Comparison of ENCODE assay signal across 7 cellular contexts in genomic region chr17:48541036-48541573, GRCh38. TPM values are rescaled to one million over a fixed set of nuclear protein-coding genes. Genes with fewer than 3 reads are reported as not detected.
DNase-seq lines count a peak whose midpoint lies in the region; ATAC-seq and TF ChIP-seq lines count a peak whose summit lies in the region.
"Had no signal": no experiment of that assay in that cellular context is flagged by ENCODE, and none has a peak within 500 bp of the region (broad histone marks: within the 10 kb centered on the region; RNA-seq: fewer than 3 reads in every experiment).

No MANE protein-coding gene starts in this region.

- no peaks in the 10 kb centered on the region for H3K9me3 ChIP-seq in GM23248 (ENCODE audit: low read depth)

- WGBS in GM23248 (ENCODE audit: low coverage in 1 of 2, low lambda C conversion rate in 2 of 2, missing lambda C conversion rate in 2 of 2), 2 experiments = 33 to 39% methylated on average over 11 to 12 of the region's 12 CpGs

- peak overlapping the region; percentile 95 for H3K4me3 ChIP-seq in GM23248

- H3F3A ChIP-seq in GM23248 (ENCODE audit: insufficient read depth) = peaks cover 37% of the 10 kb centered on the region

- peaks cover 99% of the 10 kb centered on the region for H3K27me3 Mint-ChIP-seq in brain
- H3K27me3 Mint-ChIP-seq in natural killer cell (ENCODE audit: low read depth in 2 of 2) = peaks cover 0 to 26% of the 10 kb centered on the region in 2 donors

- H3K9me3 Mint-ChIP-seq in brain (peaks cover 0 to 8% (median 0%) of the 10 kb centered on the region in 5 experiments), natural killer cell (no peaks in the 10 kb centered on the region)

- H4K20me1 ChIP-seq in GM23248 (ENCODE audit: insufficient read depth) = no peaks in the 10 kb centered on the region

- peaks cover 36% of the 10 kb centered on the region for H3K4me1 ChIP-seq in GM23248 (ENCODE audit: insufficient read depth)

- no peak for TF ChIP-seq CTCF in brain (conservative IDR thresholded peaks at IDR 0.05)
- TF ChIP-seq CTCF in natural killer cell (IDR thresholded peaks at IDR 0.05) = no peak

- H3K27ac Mint-ChIP-seq in brain (peak overlapping the region in 4 of 5 experiments; percentile 68 to 99 (median 98)), natural killer cell (peak overlapping the region; percentile 94 to 99)

- peak overlapping the region; percentile 96 for H3K27ac ChIP-seq in GM23248

- intact Hi-C loops in natural killer cell (cut with micrococcal nuclease) = no loop called here

- H3K79me2 ChIP-seq in GM23248 (ENCODE audit: insufficient read depth) = peaks cover 68% of the 10 kb centered on the region

- H3K9me2 ChIP-seq in GM23248 (ENCODE audit: insufficient read depth) = no peaks in the 10 kb centered on the region

- peaks cover 37% of the 10 kb centered on the region for H3K4me1 Mint-ChIP-seq in brain
- H3K4me1 Mint-ChIP-seq in natural killer cell = peaks cover 52% of the 10 kb centered on the region in 2 donors

- in situ Hi-C loops in GM23248 (cut with MboI) = no loop called here

- peaks cover 3% of the 10 kb centered on the region for H3K36me3 Mint-ChIP-seq in brain
- peaks cover 7% of the 10 kb centered on the region for H3K36me3 Mint-ChIP-seq in natural killer cell

- peak overlapping the region; percentile 99 for H3K9ac ChIP-seq in GM23248

- H2AFZ ChIP-seq in GM23248 = peak overlapping the region; percentile 83

- peak overlapping the region; percentile 93 for H3K4me2 ChIP-seq in GM23248 (ENCODE audit: unreplicated experiment)

- H3K27me3 ChIP-seq in GM23248 (replicated peaks; ENCODE audit: insufficient read depth) = no peaks in the 10 kb centered on the region

- no peaks in the 10 kb centered on the region for H3K36me3 ChIP-seq in GM23248 (ENCODE audit: low read depth)

- H3K4me3 Mint-ChIP-seq in brain (peak overlapping the region; percentile 30 to 96 (median 85)), natural killer cell (peak overlapping the region; percentile 99)

- DNase-seq in GM23248 (peak; percentile 37), natural killer cell (no peak), amniotic stem cell (lab: John Stamatoyannopoulos, UW) (no peak), NCI-H510A treated with DMSO at 0.1 percent for 48 hours (lab: John Stamatoyannopoulos, UW) (no peak)

- no peak for ATAC-seq in natural killer cell
- ATAC-seq in HG03097 (IDR thresholded peaks at IDR 0.05; ENCODE audit: low FRiP score, unreplicated experiment) = no peak

RNA-seq across cellular contexts. Expression of gene HOXB2, which starts 3.8 kb away (rescaled TPM):
- 9.6 and 12.1 TPM in 2 replicates for total RNA-seq in GM23248 (2014; rRNA removed; shearing (Covaris generic))
- polyA plus RNA-seq in GM23248 (2016; fragmentation: Nextera tagmentation; extraction: Ambion mirVana) (25.3 and 27.4 TPM in 2 replicates), brain (ENCODE audit: insufficient read depth, low read depth, low replicate concordance) (168 TPM)
- 10 to 100 TPM; 21.6 to 30.5 (median 24.7) TPM for total RNA-seq in natural killer cell

RNA-seq across cellular contexts. Expression of gene HOXB1, which starts 10.3 kb away (rescaled TPM):
- not detected in 2 replicates for total RNA-seq in GM23248 (2014; rRNA removed; shearing (Covaris generic))
- polyA plus RNA-seq in GM23248 (2016; fragmentation: Nextera tagmentation; extraction: Ambion mirVana) = not detected in 2 replicates
- polyA plus RNA-seq in brain (ENCODE audit: insufficient read depth, low read depth, low replicate concordance) = not detected
- total RNA-seq in natural killer cell = not detected
- total RNA-seq: T-helper 2 cell treated with Interferon-gamma antibody and Interleukin-4, amounts not matched to agents 100 ng/mL and 5 ng/mL, for 36 hours had no signal

RNA-seq across cellular contexts. Expression of gene HOXB4, which starts 37.0 kb away (rescaled TPM):
- total RNA-seq in GM23248 (2014; rRNA removed; shearing (Covaris generic)) = 2.2 and 3.3 TPM in 2 replicates
- 0.54 and 1.2 TPM in 2 replicates for polyA plus RNA-seq in GM23248 (2016; fragmentation: Nextera tagmentation; extraction: Ambion mirVana)
- polyA plus RNA-seq in brain (ENCODE audit: insufficient read depth, low read depth, low replicate concordance) = 30.3 TPM
- 1 to 10 TPM; 3.5 to 6.7 (median 5.7) TPM for total RNA-seq in natural killer cell

RNA-seq across cellular contexts. Expression of gene HOXB3, which starts 48.9 kb away (rescaled TPM):
- 1.9 and 4.8 TPM in 2 replicates for total RNA-seq in GM23248 (2014; rRNA removed; shearing (Covaris generic))
- polyA plus RNA-seq in GM23248 (2016; fragmentation: Nextera tagmentation; extraction: Ambion mirVana) (1.9 and 2.4 TPM in 2 replicates), brain (ENCODE audit: insufficient read depth, low read depth, low replicate concordance) (41.6 TPM)
- total RNA-seq in natural killer cell = 10 to 100 TPM in 2 of 3 donors, 1 to 10 TPM in 1; 7.9 to 15.6 (median 15.3) TPM

RNA-seq across cellular contexts. Expression of gene HOXB5, which starts 52.5 kb away (rescaled TPM):
- 0.22 TPM in 1 of 2 replicates, not detected in the other for total RNA-seq in GM23248 (2014; rRNA removed; shearing (Covaris generic))
- 1.3 and 2.0 TPM in 2 replicates for polyA plus RNA-seq in GM23248 (2016; fragmentation: Nextera tagmentation; extraction: Ambion mirVana)
- 234 TPM for polyA plus RNA-seq in brain (ENCODE audit: insufficient read depth, low read depth, low replicate concordance)
- not detected for total RNA-seq in natural killer cell
